Comparison of ENCODE assay signal across 9 cellular contexts in the genomic region with DNA sequence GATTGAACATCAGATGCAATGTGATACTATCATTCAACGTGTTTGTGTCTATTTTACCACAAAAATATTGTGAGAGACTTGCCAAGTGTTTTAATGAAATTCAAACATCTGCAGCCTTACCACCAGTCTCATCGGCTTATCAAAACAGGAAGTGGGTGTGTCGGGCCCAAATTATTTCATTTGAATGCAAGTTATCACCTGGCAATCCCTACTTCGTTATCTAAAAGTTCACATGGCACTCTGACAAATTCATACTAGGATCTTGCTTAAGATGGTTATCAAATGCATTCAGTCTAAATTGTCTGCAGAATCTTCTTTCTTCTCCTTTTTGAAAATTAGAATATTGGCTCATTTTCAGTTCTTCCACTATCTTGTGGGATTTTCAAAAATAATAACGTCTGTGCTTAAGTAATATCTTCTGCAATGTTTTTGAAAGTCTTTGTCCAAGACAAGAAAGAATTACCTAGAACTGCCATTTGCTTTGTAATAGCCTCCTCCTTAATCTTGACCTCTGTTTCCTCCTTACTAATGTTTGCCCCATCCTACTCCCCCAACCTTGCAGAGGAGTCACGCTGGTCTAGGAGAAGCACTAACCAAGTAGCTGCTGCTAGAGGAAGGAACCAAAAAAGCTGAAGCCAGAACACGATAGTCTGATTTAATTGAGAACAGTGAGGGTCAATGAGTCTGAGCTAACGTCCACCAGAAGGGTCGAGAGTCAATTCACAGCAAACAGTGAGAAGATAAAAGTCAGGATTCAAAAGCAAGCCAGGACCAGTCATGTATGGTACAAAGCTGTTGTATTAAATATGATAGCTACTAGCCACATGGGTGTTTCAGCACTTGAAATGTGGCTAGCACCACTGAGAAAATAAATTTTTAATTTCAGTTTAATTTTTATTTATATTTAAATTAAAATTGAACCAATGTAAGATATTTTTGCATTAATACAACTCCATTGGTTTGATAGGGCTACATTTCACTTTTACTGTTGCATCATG. TPM values are rescaled to one million over a fixed set of nuclear protein-coding genes. Genes with fewer than 3 reads are reported as not detected.
DNase-seq lines count a peak whose midpoint lies in the region; ATAC-seq and TF ChIP-seq lines count a peak whose summit lies in the region.
"Had no signal": no experiment of that assay in that cellular context is flagged by ENCODE, and none has a peak within 500 bp of the region (broad histone marks: within the 10 kb centered on the region; RNA-seq: fewer than 3 reads in every experiment).

No MANE protein-coding gene starts in this region.

- peak overlapping the region; percentile 67 to 71 for H3K4me3 Mint-ChIP-seq in activated T-cell treated with anti-CD3 and anti-CD28 coated beads, Interleukin-2, amount 50 U/mL, for 72 hours
- H3K4me3 Mint-ChIP-seq in type B pancreatic cell = no peak overlapping the region

- peaks cover 60% of the 10 kb centered on the region for H3K4me1 Mint-ChIP-seq in activated T-cell treated with anti-CD3 and anti-CD28 coated beads, Interleukin-2, amount 50 U/mL, for 72 hours (ENCODE audit: low read depth)
- peaks cover 9% of the 10 kb centered on the region for H3K4me1 Mint-ChIP-seq in type B pancreatic cell (ENCODE audit: unreplicated experiment)

- ATAC-seq in activated T-cell treated with anti-CD3 and anti-CD28 coated beads, Interleukin-2, amount 50 U/mL, for 72 hours (replicated peaks in 1 of 2) = peak; percentile 39 to 46
- no peak for ATAC-seq in HG03521 (IDR thresholded peaks at IDR 0.05; ENCODE audit: unreplicated experiment)

- peak in 1 of 2 donors; percentile 22 for DNase-seq in activated T-cell treated with anti-CD3 and anti-CD28 coated beads, Interleukin-2, amount 50 U/mL, for 72 hours
- no peak for DNase-seq in activated T-cell treated with anti-CD3 and anti-CD28 coated beads for 4 hours
- no peak for DNase-seq in SK-N-MC (ENCODE audit: low read depth, low spot score)
- no peak for DNase-seq in colonic mucosa
- no peak for DNase-seq in type B pancreatic cell (ENCODE audit: extremely low spot score, unreplicated experiment)
- DNase-seq in Kasumi-1 (lab: John Stamatoyannopoulos, UW) = no peak
- DNase-seq in amniotic stem cell (lab: John Stamatoyannopoulos, UW) = no peak

- H3K27ac ChIP-seq in SK-N-MC = no peak overlapping the region
- H3K27ac ChIP-seq in colonic mucosa = peak overlapping the region; percentile 48
- H3K27ac ChIP-seq: C4-2B had no signal

- H3K27me3 Mint-ChIP-seq in activated T-cell treated with anti-CD3 and anti-CD28 coated beads, Interleukin-2, amount 50 U/mL, for 72 hours (ENCODE audit: low read depth) = no peaks in the 10 kb centered on the region
- no peaks in the 10 kb centered on the region for H3K27me3 Mint-ChIP-seq in type B pancreatic cell

- peaks cover 10 to 13% of the 10 kb centered on the region in 2 donors for H3K36me3 Mint-ChIP-seq in activated T-cell treated with anti-CD3 and anti-CD28 coated beads, Interleukin-2, amount 50 U/mL, for 72 hours (ENCODE audit: insufficient read depth in 2 of 2)
- H3K36me3 Mint-ChIP-seq in type B pancreatic cell = no peaks in the 10 kb centered on the region

- peak overlapping the region; percentile 13 for H3K27ac Mint-ChIP-seq in activated T-cell treated with anti-CD3 and anti-CD28 coated beads, Interleukin-2, amount 50 U/mL, for 72 hours
- peak overlapping the region; percentile 85 for H3K27ac Mint-ChIP-seq in type B pancreatic cell

- H3K4me1 ChIP-seq in colonic mucosa = no peaks in the 10 kb centered on the region

- H3K9me3 ChIP-seq in SK-N-MC (ENCODE audit: low read depth, low read length) (no peaks in the 10 kb centered on the region), colonic mucosa (no peaks in the 10 kb centered on the region)

- H3K9ac ChIP-seq in SK-N-MC (ENCODE audit: insufficient read length) (no peak overlapping the region), colonic mucosa (ENCODE audit: low read depth in 2 of 2, low read length in 2 of 2) (peak overlapping the region in 1 of 2 donors; percentile 51)

- no peaks in the 10 kb centered on the region for H3K27me3 ChIP-seq in colonic mucosa

- H3K36me3 ChIP-seq in SK-N-MC (ENCODE audit: insufficient read depth, low read length) (no peaks in the 10 kb centered on the region), colonic mucosa (no peaks in the 10 kb centered on the region)

- H3K4me3 ChIP-seq in SK-N-MC (peak overlapping the region; percentile 38), colonic mucosa (no peak overlapping the region)

- intact Hi-C loops in colonic mucosa (cut with DNase I) = no loop called here

- H3K9me3 Mint-ChIP-seq in activated T-cell treated with anti-CD3 and anti-CD28 coated beads, Interleukin-2, amount 50 U/mL, for 72 hours = peaks cover 8 to 10% of the 10 kb centered on the region in 2 donors
- no peaks in the 10 kb centered on the region for H3K9me3 Mint-ChIP-seq in type B pancreatic cell

- no peak for TF ChIP-seq CTCF in colonic mucosa (IDR thresholded peaks at IDR 0.05)
- no peak for TF ChIP-seq CTCF in type B pancreatic cell (conservative IDR thresholded peaks at IDR 0.05)

RNA-seq across cellular contexts. Expression of a gene that starts 10.2 kb away (rescaled TPM):
- 100 to 1,000 TPM; 123 to 155 TPM for total RNA-seq in activated T-cell treated with anti-CD3 and anti-CD28 coated beads, Interleukin-2, amount 50 U/mL, for 72 hours
- 10 to 100 TPM; 14.8 to 66.3 TPM for total RNA-seq in colonic mucosa
- total RNA-seq in type B pancreatic cell (ENCODE audit: low replicate concordance) = 2.3 and 2.8 TPM in 2 replicates

RNA-seq across cellular contexts. Expression of a gene that starts 39.9 kb away (rescaled TPM):
- total RNA-seq in activated T-cell treated with anti-CD3 and anti-CD28 coated beads, Interleukin-2, amount 50 U/mL, for 72 hours = 10 to 100 TPM; 38.3 to 44.4 TPM
- total RNA-seq in colonic mucosa (10 to 100 TPM; 34.1 to 59.5 TPM), type B pancreatic cell (ENCODE audit: low replicate concordance) (43.4 and 46.9 TPM in 2 replicates)
